31 cellular contexts compared by ENCODE assay signal in genomic region chrX:150719641-150720040, GRCh38.
"Had no signal": no experiment of that assay in that cellular context is flagged by ENCODE, and none has a peak within 500 bp of the region (broad histone marks: within the 10 kb centered on the region; RNA-seq: fewer than 3 reads in every experiment).

No MANE protein-coding gene starts in this region.

- H3K36me3 ChIP-seq: ascending aorta, brain microvascular endothelial cell, breast epithelium, WERI-Rb-1 had no signal

- H3K4me1 Mint-ChIP-seq: WTC11 had no signal

- DNase-seq: activated CD4-positive, alpha-beta memory T cell treated with anti-CD3 and anti-CD28 coated beads, Interleukin-2, amount 10 ng/mL, durations not matched to agents 7 days and 5 days; activated CD4-positive, alpha-beta T cell treated with anti-CD3 and anti-CD28 coated beads for 48 hours; activated CD4-positive, alpha-beta T cell treated with anti-CD3 and anti-CD28 coated beads, Interleukin-2, amount 10 ng/mL, durations not matched to agents 7 days and 5 days; activated CD4-positive, alpha-beta T cell treated with anti-CD3 and anti-CD28 coated beads, Interleukin-2, amount 50 U/mL, for 48 hours; activated CD4-positive, CD25-positive, alpha-beta regulatory T cell; activated CD8-positive, alpha-beta memory T cell treated with anti-CD3 and anti-CD28 coated beads for 24 hours; activated CD8-positive, alpha-beta memory T cell treated with anti-CD3 and anti-CD28 coated beads, Interleukin-2, amount 10 ng/mL, durations not matched to agents 7 days and 5 days; activated CD8-positive, alpha-beta memory T cell treated with anti-CD3 and anti-CD28 coated beads, Interleukin-2, amount 50 U/mL, for 48 hours; activated CD8-positive, alpha-beta T cell treated with anti-CD3 and anti-CD28 coated beads, Interleukin-2, amount 10 ng/mL, durations not matched to agents 7 days and 5 days; activated effector memory CD4-positive, alpha-beta T cell treated with Interleukin-2 at 50 U/mL for 16 hours; activated gamma-delta T cell; activated naive CD4-positive, alpha-beta T cell treated with anti-CD3 and anti-CD28 coated beads, Interleukin-2, amount 10 ng/mL, durations not matched to agents 7 days and 5 days; activated naive CD4-positive, alpha-beta T cell treated with Interleukin-2 at 50 U/mL for 16 hours; activated naive CD8-positive, alpha-beta T cell treated with anti-CD3 and anti-CD28 coated beads, Interleukin-2, amount 10 ng/mL, durations not matched to agents 7 days and 5 days; activated naive CD8-positive, alpha-beta T cell treated with anti-CD3 and anti-CD28 coated beads, Interleukin-2, amount 50 U/mL, for 24 hours; activated T-cell treated with anti-CD3 and anti-CD28 coated beads, Interleukin-2, amount 50 U/mL, for 24 hours; activated T-cell treated with anti-CD3 and anti-CD28 coated beads, Interleukin-2, amount 50 U/mL, for 48 hours; amygdala; anterior cingulate cortex; brain microvascular endothelial cell; central memory CD4-positive, alpha-beta T cell; T-cell; T-helper 17 cell; T1000; WERI-Rb-1 had no signal

- H3K4me1 ChIP-seq: ascending aorta, breast epithelium had no signal

- H3K27ac ChIP-seq: ascending aorta, brain microvascular endothelial cell, breast epithelium, WERI-Rb-1 had no signal

- H3K4me3 ChIP-seq: ascending aorta, breast epithelium had no signal

- H3K27ac Mint-ChIP-seq: activated CD4-positive, alpha-beta memory T cell treated with anti-CD3 and anti-CD28 coated beads, Interleukin-2, amount 10 ng/mL, durations not matched to agents 7 days and 5 days; activated CD4-positive, alpha-beta T cell treated with anti-CD3 and anti-CD28 coated beads, Interleukin-2, amount 10 ng/mL, durations not matched to agents 7 days and 5 days; activated CD8-positive, alpha-beta memory T cell treated with anti-CD3 and anti-CD28 coated beads, Interleukin-2, amount 10 ng/mL, durations not matched to agents 7 days and 5 days; activated CD8-positive, alpha-beta T cell treated with anti-CD3 and anti-CD28 coated beads, Interleukin-2, amount 10 ng/mL, durations not matched to agents 7 days and 5 days; activated naive CD4-positive, alpha-beta T cell treated with anti-CD3 and anti-CD28 coated beads, Interleukin-2, amount 10 ng/mL, durations not matched to agents 7 days and 5 days; activated naive CD8-positive, alpha-beta T cell treated with anti-CD3 and anti-CD28 coated beads, Interleukin-2, amount 10 ng/mL, durations not matched to agents 7 days and 5 days; activated naive CD8-positive, alpha-beta T cell treated with anti-CD3 and anti-CD28 coated beads, Interleukin-2, amount 50 U/mL, for 24 hours; activated T-cell treated with anti-CD3 and anti-CD28 coated beads, Interleukin-2, amount 50 U/mL, for 24 hours; activated T-helper 2 cell treated with anti-CD3 and anti-CD28 coated beads, Interferon-gamma antibody, Interleukin-2, Interleukin-4, amounts not matched to agents 10 μg/mL and 5 μg/mL and 100 μg/mL, durations not matched to agents 14 hours and 24 hours and 36 hours; T-cell; WTC11 had no signal

- ATAC-seq: activated CD4-positive, CD25-positive, alpha-beta regulatory T cell treated with anti-CD3 and anti-CD28 coated beads, Interleukin-2, amount 50 U/mL, for 24 hours; activated CD8-positive, alpha-beta memory T cell treated with anti-CD3 and anti-CD28 coated beads, Interleukin-2, amount 10 ng/mL, durations not matched to agents 7 days and 5 days; activated CD8-positive, alpha-beta T cell treated with anti-CD3 and anti-CD28 coated beads, Interleukin-2, amount 10 ng/mL, durations not matched to agents 7 days and 5 days; activated naive CD8-positive, alpha-beta T cell treated with anti-CD3 and anti-CD28 coated beads, Interleukin-2, amount 50 U/mL, for 24 hours; T-cell; T-helper 17 cell; WTC11 had no signal

- H3K9me3 ChIP-seq: ascending aorta had no signal

- H3K27me3 Mint-ChIP-seq: activated CD4-positive, alpha-beta memory T cell treated with anti-CD3 and anti-CD28 coated beads, Interleukin-2, amount 10 ng/mL, durations not matched to agents 7 days and 5 days; activated CD4-positive, alpha-beta T cell treated with anti-CD3 and anti-CD28 coated beads, Interleukin-2, amount 10 ng/mL, durations not matched to agents 7 days and 5 days; activated CD8-positive, alpha-beta memory T cell treated with anti-CD3 and anti-CD28 coated beads, Interleukin-2, amount 10 ng/mL, durations not matched to agents 7 days and 5 days; activated naive CD4-positive, alpha-beta T cell treated with anti-CD3 and anti-CD28 coated beads, Interleukin-2, amount 10 ng/mL, durations not matched to agents 7 days and 5 days; activated naive CD8-positive, alpha-beta T cell; activated naive CD8-positive, alpha-beta T cell treated with anti-CD3 and anti-CD28 coated beads, Interleukin-2, amount 10 ng/mL, durations not matched to agents 7 days and 5 days; activated naive CD8-positive, alpha-beta T cell treated with anti-CD3 and anti-CD28 coated beads, Interleukin-2, amount 50 U/mL, for 24 hours; T-helper 17 cell had no signal

- H3K27me3 ChIP-seq: ascending aorta, brain microvascular endothelial cell had no signal

- H3K4me3 Mint-ChIP-seq: activated CD4-positive, alpha-beta memory T cell treated with anti-CD3 and anti-CD28 coated beads, Interleukin-2, amount 10 ng/mL, durations not matched to agents 7 days and 5 days; activated CD4-positive, alpha-beta T cell treated with anti-CD3 and anti-CD28 coated beads, Interleukin-2, amount 10 ng/mL, durations not matched to agents 7 days and 5 days; activated CD8-positive, alpha-beta memory T cell treated with anti-CD3 and anti-CD28 coated beads, Interleukin-2, amount 10 ng/mL, durations not matched to agents 7 days and 5 days; activated CD8-positive, alpha-beta T cell treated with anti-CD3 and anti-CD28 coated beads, Interleukin-2, amount 10 ng/mL, durations not matched to agents 7 days and 5 days; activated naive CD4-positive, alpha-beta T cell treated with anti-CD3 and anti-CD28 coated beads, Interleukin-2, amount 10 ng/mL, durations not matched to agents 7 days and 5 days; activated naive CD8-positive, alpha-beta T cell; activated naive CD8-positive, alpha-beta T cell treated with anti-CD3 and anti-CD28 coated beads, Interleukin-2, amount 10 ng/mL, durations not matched to agents 7 days and 5 days; activated naive CD8-positive, alpha-beta T cell treated with anti-CD3 and anti-CD28 coated beads, Interleukin-2, amount 50 U/mL, for 24 hours; activated T-cell treated with anti-CD3 and anti-CD28 coated beads, Interleukin-2, amount 50 U/mL, for 24 hours; T-cell; T-helper 17 cell; WTC11 had no signal

- H3K9me3 Mint-ChIP-seq: activated CD4-positive, alpha-beta memory T cell treated with anti-CD3 and anti-CD28 coated beads, Interleukin-2, amount 10 ng/mL, durations not matched to agents 7 days and 5 days; activated CD4-positive, alpha-beta T cell treated with anti-CD3 and anti-CD28 coated beads, Interleukin-2, amount 10 ng/mL, durations not matched to agents 7 days and 5 days; activated naive CD4-positive, alpha-beta T cell treated with anti-CD3 and anti-CD28 coated beads, Interleukin-2, amount 10 ng/mL, durations not matched to agents 7 days and 5 days; activated naive CD8-positive, alpha-beta T cell treated with anti-CD3 and anti-CD28 coated beads, Interleukin-2, amount 10 ng/mL, durations not matched to agents 7 days and 5 days; activated naive CD8-positive, alpha-beta T cell treated with anti-CD3 and anti-CD28 coated beads, Interleukin-2, amount 50 U/mL, for 24 hours; activated T-cell treated with anti-CD3 and anti-CD28 coated beads, Interleukin-2, amount 50 U/mL, for 24 hours; T-cell had no signal
